ENCODE assay signal across 15 cellular contexts in genomic region chr10:74930962-74931361, GRCh38.
A peak's percentile ranks its signal among the peaks of the same experiment; 100 is the strongest.
DNase-seq lines count a peak whose midpoint lies in the region; ATAC-seq and TF ChIP-seq lines count a peak whose summit lies in the region.
"Had no signal": no experiment of that assay in that cellular context is flagged by ENCODE, and none has a peak within 500 bp of the region (broad histone marks: within the 10 kb centered on the region; RNA-seq: fewer than 3 reads in every experiment).

No MANE protein-coding gene starts in this region.

- DNase-seq in NCI-H510A treated with DMSO at 0.1 percent for 48 hours (lab: John Stamatoyannopoulos, UW) (peak; percentile 43), NCI-H510A (lab: John Stamatoyannopoulos, UW) (no peak), midbrain (lab: John Stamatoyannopoulos, UW) (peak; percentile 39), thyroid gland (no peak), EL (no peak)
- DNase-seq: ACHN; activated CD4-positive, alpha-beta memory T cell treated with anti-CD3 and anti-CD28 coated beads for 36 hours; activated T-cell treated with anti-CD3 and anti-CD28 coated beads, Interleukin-2, amount 50 U/mL, for 48 hours; GF-D8; NCI-H345; PC-3 had no signal

- no peak for TF ChIP-seq CTCF in brain (conservative IDR thresholded peaks at IDR 0.05)
- TF ChIP-seq CTCF in thyroid gland (IDR thresholded peaks at IDR 0.05): no peak

- H3K27ac ChIP-seq in thyroid gland: peak overlapping the region in 2 of 3 donors; percentile 18 to 27

- H3K27me3 Mint-ChIP-seq in brain: no peaks in the 10 kb centered on the region
- H3K27me3 Mint-ChIP-seq: activated CD4-positive, alpha-beta memory T cell treated with anti-CD3 and anti-CD28 coated beads for 36 hours had no signal

- 56 to 58% methylated on average over 3 of the region's 3 CpGs for WGBS in thyroid gland, 2 donors

- H3K36me3 Mint-ChIP-seq in brain: no peaks in the 10 kb centered on the region
- H3K36me3 Mint-ChIP-seq: activated CD4-positive, alpha-beta memory T cell treated with anti-CD3 and anti-CD28 coated beads for 36 hours had no signal

- intact Hi-C loops in thyroid gland (cut with DNase I): no loop called here

- peak overlapping the region; percentile 1 to 93 (median 87) for H3K27ac Mint-ChIP-seq in brain
- H3K27ac Mint-ChIP-seq: activated CD4-positive, alpha-beta memory T cell treated with anti-CD3 and anti-CD28 coated beads for 36 hours had no signal

- H3K4me1 ChIP-seq in thyroid gland: peaks cover 41 to 49% of the 10 kb centered on the region in 2 donors

- H3K9me3 Mint-ChIP-seq in brain: no peaks in the 10 kb centered on the region
- H3K9me3 Mint-ChIP-seq: activated CD4-positive, alpha-beta memory T cell treated with anti-CD3 and anti-CD28 coated beads for 36 hours had no signal

- no peaks in the 10 kb centered on the region for H3K27me3 ChIP-seq in thyroid gland

- ATAC-seq in GM21367 (IDR thresholded peaks at IDR 0.05; ENCODE audit: unreplicated experiment): no peak
- no peak for ATAC-seq in GM21737 (IDR thresholded peaks at IDR 0.05; ENCODE audit: unreplicated experiment)
- ATAC-seq: PC-3 had no signal

- H3K4me3 Mint-ChIP-seq in brain: peak overlapping the region in 4 of 5 experiments; percentile 7 to 60 (median 34)
- H3K4me3 Mint-ChIP-seq: activated CD4-positive, alpha-beta memory T cell treated with anti-CD3 and anti-CD28 coated beads for 36 hours had no signal

- peaks cover 92% of the 10 kb centered on the region for H3K4me1 Mint-ChIP-seq in brain

- no peaks in the 10 kb centered on the region for H3K9me3 ChIP-seq in thyroid gland
- H3K9me3 ChIP-seq: thoracic aorta had no signal

- H3K4me3 ChIP-seq in thyroid gland (replicated peaks in 1 of 3): no peak overlapping the region
- H3K4me3 ChIP-seq: thoracic aorta had no signal

- no peaks in the 10 kb centered on the region for H3K36me3 ChIP-seq in thyroid gland
- H3K36me3 ChIP-seq: thoracic aorta had no signal

- no peak for TF ChIP-seq POLR2A in thyroid gland (IDR thresholded peaks at IDR 0.05)

Comparison
In these comparisons a context has a peak if more than half of its experiments do, and no peak if none do; other contexts are left out.
1. DNase-seq: peak in NCI-H510A treated with DMSO at 0.1 percent for 48 hours (single experiment) and midbrain (single experiment); none in NCI-H510A (single experiment), thyroid gland (0 of 2) and EL (single experiment).